Comparison of ENCODE assay signal across 8 cellular contexts in genomic region chr16:86563489-86564345, GRCh38. TPM values are rescaled to one million over a fixed set of nuclear protein-coding genes. Genes with fewer than 3 reads are reported as not detected.
DNase-seq lines count a peak whose midpoint lies in the region; ATAC-seq, FAIRE-seq and TF ChIP-seq lines count a peak whose summit lies in the region.

No MANE protein-coding gene starts in this region.

- DNase-seq in A172 (ENCODE audit: low spot score) (peak; percentile 86), HT-29 (ENCODE audit: low spot score) (peak; percentile 91), H1 (ENCODE audit: low read depth in 1 of 2, low spot score in 2 of 2) (peak in 1 of 2 experiments; percentile 95)
- peak; percentile 52 for DNase-seq in NK-92 treated with Interleukin-12 subunit alpha and Interleukin-12 subunit beta, amount 100 ng/mL, for 24 hours (lab: John Stamatoyannopoulos, UW)
- peak; percentile 71 to 72 for DNase-seq in activated CD8-positive, alpha-beta memory T cell treated with anti-CD3 and anti-CD28 coated beads for 1 hour (ENCODE audit: extremely low read depth in 1 of 2, low read depth in 1 of 2)
- DNase-seq in stimulated activated CD8-positive, alpha-beta memory T cell treated with anti-CD3 and anti-CD28 coated beads, Interleukin-2, amount 100 ng/mL, for 1 hour (ENCODE audit: low read depth in 2 of 2): peak; percentile 69 to 78

- no peak overlapping the region for H3K4ac ChIP-seq in H1 (replicated peaks; ENCODE audit: insufficient read length, low read depth, low read length)

- H2AK5ac ChIP-seq in H1 (ENCODE audit: low read depth, low read length): no peak overlapping the region

- H3K18ac ChIP-seq in H1 (ENCODE audit: extremely low read depth, low read length): no peak overlapping the region; the same call in 1 of the 2 replicates

- H2BK12ac ChIP-seq in H1 (ENCODE audit: low read depth, low read length): no peak overlapping the region

- TF ChIP-seq POLR2A in H1 (IDR thresholded peaks at IDR 0.05; ENCODE audit: control extremely low read depth in 1 of 2, low read depth in 2 of 2, low read length in 2 of 2): no peak

- H3K4me3 ChIP-seq in H1 (ENCODE audit: extremely low read depth in 1 of 4, insufficient read depth in 2 of 4, low read depth in 3 of 4, low read length in 4 of 4) (peak overlapping the region in 3 of 4 experiments; percentile 34 to 53 (median 43); a peak in 6 of 8 replicates), mesodermal cell (ENCODE audit: extremely low read depth, insufficient read depth, low read length, poor library complexity, severe bottlenecking) (no peak overlapping the region)

- H3K27ac ChIP-seq in H1 (ENCODE audit: low read depth, low read length): no peak overlapping the region
- H3K27ac ChIP-seq in mesodermal cell (ENCODE audit: low read depth, low read length, severe bottlenecking): peak overlapping the region; percentile 8

- FAIRE-seq in H1 (lab: Jason Lieb, UNC): peak; percentile 63

- TF ChIP-seq EP300 in H1 (IDR thresholded peaks at IDR 0.05; ENCODE audit: borderline replicate concordance in 1 of 2, low read depth in 2 of 2, low read length in 2 of 2): no peak

- POLR2A ChIA-PET in H1 (lab: Charles Lee; ENCODE audit: partially characterized antibody): interaction anchor here (0.9 kb wide), 1 partner anchor 499 kb away, joined by 3 read pairs; no protein-coding TSS in a partner anchor

- peaks cover 2% of the 10 kb centered on the region; the same call in 1 of the 2 replicates for H3K23me2 ChIP-seq in H1 (ENCODE audit: low read depth, low read length)

- no peak overlapping the region for H4K91ac ChIP-seq in H1 (replicated peaks; ENCODE audit: insufficient read length, low read length)

- H3K23ac ChIP-seq in H1 (ENCODE audit: insufficient read length): no peak overlapping the region

- H3K14ac ChIP-seq in H1 (ENCODE audit: insufficient read length): no peak overlapping the region

- H2BK120ac ChIP-seq in H1 (replicated peaks; ENCODE audit: low read depth, low read length): no peak overlapping the region

- H4K20me1 ChIP-seq in H1 (replicated peaks in 1 of 2; ENCODE audit: control insufficient read depth in 1 of 2, insufficient read depth in 2 of 2, low read length in 2 of 2): peaks cover 2 to 9% of the 10 kb centered on the region in 2 experiments

- no peak overlapping the region; a peak in 1 of 7 replicates for H3K9ac ChIP-seq in H1 (replicated peaks in 1 of 4; ENCODE audit: extremely low read depth in 1 of 4, low read depth in 3 of 4, low read length in 3 of 4)

- H3K27me3 ChIP-seq in H1 (replicated peaks in 1 of 4; ENCODE audit: control insufficient read depth in 3 of 4, extremely low read depth in 1 of 4, insufficient read depth in 3 of 4, low read length in 3 of 4): peaks cover 39 to 56% (median 49%) of the 10 kb centered on the region in 4 experiments; a peak in 6 of 7 replicates

- H2AFZ ChIP-seq in H1 (ENCODE audit: low read length): peak overlapping the region; percentile 77

- no peak overlapping the region for H3K56ac ChIP-seq in H1 (replicated peaks; ENCODE audit: insufficient read length, low read depth, low read length)

- H2BK15ac ChIP-seq in H1 (ENCODE audit: low read length): no peak overlapping the region

- CTCF ChIA-PET in H1 (lab: Charles Lee; ENCODE audit: partially characterized antibody): interaction anchor here (0.6 to 3.4 kb wide), 62 partner anchors 9 to 831 kb away, joined by 3 to 52 read pairs (median 4); partner anchors contain the start of genes FOXL1 and MTHFSD

- no peak overlapping the region for H2BK5ac ChIP-seq in H1 (ENCODE audit: low read depth, low read length)

- peak; percentile 82 to 99 (median 97) for TF ChIP-seq CTCF in H1 (IDR thresholded peaks at IDR 0.05; ENCODE audit: control extremely low read depth in 1 of 3, insufficient read depth in 1 of 3, low read depth in 1 of 3, low read length in 3 of 3)

- H3K9me3 ChIP-seq in H1 (ENCODE audit: insufficient read depth in 2 of 2, low read depth in 1 of 2, low read length in 1 of 2): no peaks in the 10 kb centered on the region; a peak in 1 of 4 replicates
- H3K9me3 ChIP-seq in mesodermal cell (ENCODE audit: control insufficient read depth, low read length): no peaks in the 10 kb centered on the region

- H4K8ac ChIP-seq in H1 (ENCODE audit: extremely low read depth, insufficient read depth, low read length): no peak overlapping the region

- H3K79me2 ChIP-seq in H1 (ENCODE audit: control insufficient read depth in 1 of 2, insufficient read depth in 2 of 2, low read length in 2 of 2): no peaks in the 10 kb centered on the region

- WGBS in H1 (ENCODE audit: extremely low coverage in 1 of 2, insufficient coverage in 1 of 2, insufficient read length in 1 of 2, insufficient replicate concordance in 2 of 2, low coverage in 1 of 2, low lambda C conversion rate in 2 of 2, missing lambda C conversion rate in 1 of 2), 2 experiments: 5% methylated on average over 40 of the region's 41 CpGs; no CpG with 5 or more reads in 1 of the 2 experiments
- WGBS in mesodermal cell (ENCODE audit: insufficient coverage in 2 of 2), 2 experiments: 0 to 1% methylated on average over 31 to 34 of the region's 41 CpGs

- peak; percentile 44 for ATAC-seq in GM18519 (IDR thresholded peaks at IDR 0.05; ENCODE audit: low FRiP score, unreplicated experiment)

- no peak overlapping the region for H2BK20ac ChIP-seq in H1 (ENCODE audit: low read length)

- H3K36me3 ChIP-seq in H1 (ENCODE audit: control insufficient read depth in 2 of 4, insufficient read depth in 4 of 4, low read length in 3 of 4) (peaks cover 0 to 10% (median 0%) of the 10 kb centered on the region in 4 experiments; a peak in 1 of 8 replicates), mesodermal cell (ENCODE audit: control insufficient read depth, insufficient read depth, low read length) (no peaks in the 10 kb centered on the region)

- H3K79me1 ChIP-seq in H1 (ENCODE audit: low read depth, low read length): no peaks in the 10 kb centered on the region

- H4K5ac ChIP-seq in H1 (ENCODE audit: insufficient read length, low read depth, low read length): no peak overlapping the region

- H3K4me1 ChIP-seq in H1 (replicated peaks in 1 of 4; ENCODE audit: control insufficient read depth in 3 of 4, insufficient read depth in 4 of 4, low read length in 3 of 4) (peaks cover 3 to 16% (median 8%) of the 10 kb centered on the region in 4 experiments), mesodermal cell (ENCODE audit: control insufficient read depth, insufficient read depth, low read length, poor library complexity, severe bottlenecking) (peaks cover 11% of the 10 kb centered on the region)

- peak; percentile 100 for TF ChIP-seq RAD21 in H1 (IDR thresholded peaks at IDR 0.05 in 1 of 2, conservative IDR thresholded peaks at IDR 0.05 in 1 of 2; ENCODE audit: low read depth in 2 of 2, low read length in 2 of 2)

- H3K4me2 ChIP-seq in H1 (ENCODE audit: insufficient read depth in 1 of 2, low read depth in 2 of 2, low read length in 2 of 2): peak overlapping the region; percentile 0 to 72

RNA-seq across cellular contexts. Expression of gene FOXC2, which starts 2.9 kb away (rescaled TPM):
- total RNA-seq in A172 (2014; rRNA removed; shearing (Covaris generic)): 1.3 and 2.3 TPM in 2 replicates
- not detected in 2 replicates for total RNA-seq in HT-29 (2014; rRNA removed; shearing (Covaris generic))
- total RNA-seq in H1 (2021; fragmentation: NEBNext Ultra II Directional; extraction: Animal tissue kit (Norgen Biotek cat#: 25700)): 0.09 and 0.11 TPM in 2 replicates
- not detected in 2 replicates for polyA plus RNA-seq in H1 (2011; rRNA removed)
- polyA plus RNA-seq in H1 (2011; cell fraction: cytosol; rRNA removed): not detected
- polyA plus RNA-seq in H1 (2011; cell fraction: nucleus; rRNA removed): not detected
- 0.08 TPM in 1 of 4 replicates, not detected in the others for polyA plus RNA-seq in H1 (2012, experiment 1 of 2)
- 0.12 TPM for polyA plus RNA-seq in H1 (2012, experiment 2 of 2)
- polyA plus RNA-seq in H1 (2013, experiment 1 of 2): 0.34 TPM
- 0.22 TPM for polyA plus RNA-seq in H1 (2013, experiment 2 of 2)
- not detected in 2 replicates for polyA minus RNA-seq in H1 (2011; rRNA and poly(A)+ RNA removed)
- not detected for polyA minus RNA-seq in H1 (2011; cell fraction: cytosol; rRNA and poly(A)+ RNA removed)
- not detected for polyA minus RNA-seq in H1 (2011; cell fraction: nucleus; rRNA and poly(A)+ RNA removed)
- 12.3 TPM for polyA plus RNA-seq in mesodermal cell (2013, experiment 1 of 2)
- 9.1 TPM for polyA plus RNA-seq in mesodermal cell (2013, experiment 2 of 2)

RNA-seq across cellular contexts. Expression of gene MTHFSD, which starts 8.7 kb away (rescaled TPM):
- 7.8 and 16.2 TPM in 2 replicates for total RNA-seq in A172 (2014; rRNA removed; shearing (Covaris generic))
- total RNA-seq in HT-29 (2014; rRNA removed; shearing (Covaris generic)): 15.4 and 17.2 TPM in 2 replicates
- total RNA-seq in H1 (2021; fragmentation: NEBNext Ultra II Directional; extraction: Animal tissue kit (Norgen Biotek cat#: 25700)): 9.8 and 10.8 TPM in 2 replicates
- 7.1 and 11.0 TPM in 2 replicates for polyA plus RNA-seq in H1 (2011; rRNA removed)
- 11.7 TPM for polyA plus RNA-seq in H1 (2011; cell fraction: cytosol; rRNA removed)
- 29.4 TPM for polyA plus RNA-seq in H1 (2011; cell fraction: nucleus; rRNA removed)
- polyA plus RNA-seq in H1 (2012, experiment 1 of 2): 6.1 to 7.9 TPM (median 6.5 TPM) in 4 replicates
- polyA plus RNA-seq in H1 (2012, experiment 2 of 2): 3.8 TPM
- 7.4 TPM for polyA plus RNA-seq in H1 (2013, experiment 1 of 2)
- 6.7 TPM for polyA plus RNA-seq in H1 (2013, experiment 2 of 2)
- polyA minus RNA-seq in H1 (2011; rRNA and poly(A)+ RNA removed): 16.0 and 19.1 TPM in 2 replicates
- polyA minus RNA-seq in H1 (2011; cell fraction: cytosol; rRNA and poly(A)+ RNA removed): 10.1 TPM
- 36.2 TPM for polyA minus RNA-seq in H1 (2011; cell fraction: nucleus; rRNA and poly(A)+ RNA removed)
- 19.2 TPM for polyA plus RNA-seq in mesodermal cell (2013, experiment 1 of 2)
- polyA plus RNA-seq in mesodermal cell (2013, experiment 2 of 2): 17.6 TPM

RNA-seq across cellular contexts. Expression of gene FOXL1, which starts 14.6 kb away (rescaled TPM):
- 4.6 and 7.6 TPM in 2 replicates for total RNA-seq in A172 (2014; rRNA removed; shearing (Covaris generic))
- total RNA-seq in HT-29 (2014; rRNA removed; shearing (Covaris generic)): 0.26 and 2.6 TPM in 2 replicates
- 0.29 TPM in 1 of 2 replicates, not detected in the other for total RNA-seq in H1 (2021; fragmentation: NEBNext Ultra II Directional; extraction: Animal tissue kit (Norgen Biotek cat#: 25700))
- 0.03 and 0.09 TPM in 2 replicates for polyA plus RNA-seq in H1 (2011; rRNA removed)
- polyA plus RNA-seq in H1 (2011; cell fraction: cytosol; rRNA removed): 0.05 TPM
- 0.03 TPM for polyA plus RNA-seq in H1 (2011; cell fraction: nucleus; rRNA removed)
- polyA plus RNA-seq in H1 (2012, experiment 1 of 2): 0.12 TPM in 1 of 4 replicates, not detected in the others
- not detected for polyA plus RNA-seq in H1 (2012, experiment 2 of 2)
- polyA plus RNA-seq in H1 (2013, experiment 1 of 2): 0.22 TPM
- polyA plus RNA-seq in H1 (2013, experiment 2 of 2): 0.17 TPM
- polyA minus RNA-seq in H1 (2011; rRNA and poly(A)+ RNA removed): not detected in 2 replicates
- polyA minus RNA-seq in H1 (2011; cell fraction: cytosol; rRNA and poly(A)+ RNA removed): 0.37 TPM
- 0.40 TPM for polyA minus RNA-seq in H1 (2011; cell fraction: nucleus; rRNA and poly(A)+ RNA removed)
- polyA plus RNA-seq in mesodermal cell (2013, experiment 1 of 2): 3.8 TPM
- polyA plus RNA-seq in mesodermal cell (2013, experiment 2 of 2): 2.6 TPM

RNA-seq across cellular contexts. Expression of gene FOXF1, which starts 53.4 kb away (rescaled TPM):
- total RNA-seq in A172 (2014; rRNA removed; shearing (Covaris generic)): 2.1 TPM in 2 replicates
- total RNA-seq in HT-29 (2014; rRNA removed; shearing (Covaris generic)): not detected in 2 replicates
- total RNA-seq in H1 (2021; fragmentation: NEBNext Ultra II Directional; extraction: Animal tissue kit (Norgen Biotek cat#: 25700)): not detected in 2 replicates
- 0.02 TPM in 1 of 2 replicates, not detected in the other for polyA plus RNA-seq in H1 (2011; rRNA removed)
- polyA plus RNA-seq in H1 (2011; cell fraction: cytosol; rRNA removed): not detected
- not detected for polyA plus RNA-seq in H1 (2011; cell fraction: nucleus; rRNA removed)
- polyA plus RNA-seq in H1 (2012, experiment 1 of 2): not detected in 4 replicates
- polyA plus RNA-seq in H1 (2012, experiment 2 of 2): not detected
- 0.02 TPM for polyA plus RNA-seq in H1 (2013, experiment 1 of 2)
- 0.04 TPM for polyA plus RNA-seq in H1 (2013, experiment 2 of 2)
- polyA minus RNA-seq in H1 (2011; rRNA and poly(A)+ RNA removed): not detected in 2 replicates
- polyA minus RNA-seq in H1 (2011; cell fraction: cytosol; rRNA and poly(A)+ RNA removed): not detected
- not detected for polyA minus RNA-seq in H1 (2011; cell fraction: nucleus; rRNA and poly(A)+ RNA removed)
- polyA plus RNA-seq in mesodermal cell (2013, experiment 1 of 2): 22.0 TPM
- polyA plus RNA-seq in mesodermal cell (2013, experiment 2 of 2): 26.8 TPM
